15 cellular contexts compared by ENCODE assay signal in the genomic region with DNA sequence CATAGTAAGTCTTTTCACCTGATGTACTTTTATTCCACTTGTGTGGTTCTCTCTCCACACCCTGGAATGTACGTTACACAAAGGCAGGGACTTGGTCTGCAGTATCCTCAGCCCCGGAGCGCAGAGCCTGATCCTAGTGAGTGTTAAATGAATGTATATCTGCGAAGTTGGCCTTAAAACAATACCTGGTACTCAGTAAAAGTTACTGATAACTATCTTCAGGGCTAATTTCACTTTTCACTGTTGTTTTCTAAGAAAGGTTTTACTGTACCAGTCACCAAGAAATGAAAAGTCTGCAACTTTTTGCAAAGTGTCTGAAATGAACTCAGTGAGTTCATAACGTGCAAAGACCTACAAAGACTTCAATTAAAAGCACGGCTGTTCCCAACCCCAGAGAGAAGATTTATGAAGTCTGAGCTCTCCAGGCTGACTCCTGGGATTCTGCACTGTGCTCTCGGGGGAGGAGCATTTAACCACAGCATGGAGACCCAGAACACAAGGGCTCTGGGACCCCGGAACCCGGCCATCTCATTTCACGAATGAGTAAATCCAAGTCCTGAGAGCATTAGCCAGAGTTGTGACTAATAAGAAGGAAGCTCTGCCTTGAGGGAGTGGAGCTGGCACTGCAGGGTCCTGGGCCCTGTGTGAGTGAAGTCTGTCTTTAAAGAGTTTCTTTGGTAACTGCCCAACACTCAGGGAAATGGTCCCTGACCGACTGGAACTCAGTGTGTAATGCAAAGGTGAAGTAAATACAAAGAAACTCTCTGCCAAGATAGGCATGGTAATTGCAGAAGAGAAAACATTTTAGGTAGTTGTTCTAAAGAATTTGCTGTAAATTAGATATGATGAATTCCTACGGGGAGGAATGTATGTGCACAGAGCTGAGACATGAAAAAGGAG.
A peak's percentile ranks its signal among the peaks of the same experiment; 100 is the strongest.
DNase-seq lines count a peak whose midpoint lies in the region; ATAC-seq and TF ChIP-seq lines count a peak whose summit lies in the region.
"Had no signal": no experiment of that assay in that cellular context is flagged by ENCODE, and none has a peak within 500 bp of the region (broad histone marks: within the 10 kb centered on the region; RNA-seq: fewer than 3 reads in every experiment).

No MANE protein-coding gene starts in this region.

- no peak for TF ChIP-seq POLR2A in esophagus squamous epithelium (IDR thresholded peaks at IDR 0.05)

- H3K36me3 ChIP-seq in ACC112 (ENCODE audit: insufficient read depth, low read length) (0 out of 2 replicates have a peak, but pooled peaks cover 2% of the 10 kb centered on the region), esophagus squamous epithelium (no peaks in the 10 kb centered on the region)
- H3K36me3 ChIP-seq: SJSA1, thyroid gland had no signal

- DNase-seq in EH (ENCODE audit: low read depth) (peak; percentile 72), amniotic epithelial cell (ENCODE audit: low read depth) (peak; percentile 79), myocyte (ENCODE audit: low read depth) (peak; percentile 33), Kasumi-1 (lab: John Stamatoyannopoulos, UW) (no peak), esophagus squamous epithelium (lab: John Stamatoyannopoulos, UW) (no peak)
- no peak for DNase-seq in activated effector memory CD4-positive, alpha-beta T cell treated with Interleukin-2 at 50 U/mL for 16 hours
- DNase-seq: activated CD4-positive, alpha-beta T cell treated with anti-CD3 and anti-CD28 coated beads for 4 hours; Calu3; kidney; MV-4-11; NCI-H748 treated with DMSO at 0.1 percent for 48 hours; thyroid gland had no signal

- no peaks in the 10 kb centered on the region for H3K79me2 ChIP-seq in ACC112 (ENCODE audit: control insufficient read depth, insufficient read depth, low read length, unreplicated experiment)

- no peaks in the 10 kb centered on the region for H3K9me3 ChIP-seq in esophagus squamous epithelium
- H3K9me3 ChIP-seq: SJSA1, thyroid gland had no signal

- 0 out of 2 replicates have a peak overlapping the region, but pooled peaks have one; percentile 16 for H3K4me3 ChIP-seq in ACC112 (ENCODE audit: low read depth, low read length)
- no peak overlapping the region for H3K4me3 ChIP-seq in esophagus squamous epithelium
- H3K4me3 ChIP-seq: SJSA1, thyroid gland had no signal

- no peak for ATAC-seq in GM19467 (IDR thresholded peaks at IDR 0.05; ENCODE audit: unreplicated experiment)

- H3K4me1 ChIP-seq in ACC112 (ENCODE audit: control insufficient read depth, insufficient read depth, low read length, unreplicated experiment) (peaks cover 50% of the 10 kb centered on the region), esophagus squamous epithelium (peaks cover 7 to 14% (median 10%) of the 10 kb centered on the region in 3 donors)
- H3K4me1 ChIP-seq: SJSA1 had no signal

- no peak overlapping the region for H2AFZ ChIP-seq in ACC112 (ENCODE audit: low read length, unreplicated experiment)

- intact Hi-C loops in esophagus squamous epithelium (cut with DNase I): no loop called here

- no peak for TF ChIP-seq CTCF in esophagus squamous epithelium (IDR thresholded peaks at IDR 0.05)

- H3K27ac ChIP-seq in ACC112 (ENCODE audit: low read depth, low read length) (peak overlapping the region; percentile 77), esophagus squamous epithelium (no peak overlapping the region)
- H3K27ac ChIP-seq: SJSA1 had no signal

- H3K27me3 ChIP-seq in ACC112 (ENCODE audit: insufficient read depth, low read length) (no peaks in the 10 kb centered on the region), esophagus squamous epithelium (no peaks in the 10 kb centered on the region)
- H3K27me3 ChIP-seq: SJSA1, thyroid gland had no signal

- 66 to 71% methylated on average over 12 of the region's 12 CpGs for WGBS in esophagus squamous epithelium, 2 donors

Comparison
In these comparisons a context has a peak if more than half of its experiments do, and no peak if none do; other contexts are left out.
1. DNase-seq: peak in EH (single experiment), amniotic epithelial cell (single experiment) and myocyte (single experiment); none in Kasumi-1 (0 of 2), esophagus squamous epithelium (single experiment) and activated effector memory CD4-positive, alpha-beta T cell treated with Interleukin-2 at 50 U/mL for 16 hours (single experiment).